ENCODE assay signal across 8 cellular contexts in genomic region chr1:246725191-246725590, GRCh38. TPM values are rescaled to one million over a fixed set of nuclear protein-coding genes. Genes with fewer than 3 reads are reported as not detected.
DNase-seq lines count a peak whose midpoint lies in the region; ATAC-seq and TF ChIP-seq lines count a peak whose summit lies in the region.

No MANE protein-coding gene starts in this region.

- H2BK5ac ChIP-seq in IMR-90 (ENCODE audit: low read depth, low read length, poor library complexity, severe bottlenecking): no peak overlapping the region

- H3K27me3 Mint-ChIP-seq in MCF 10A (ENCODE audit: insufficient read depth, unreplicated experiment): no peaks in the 10 kb centered on the region

- H3K9me1 ChIP-seq in IMR-90 (ENCODE audit: insufficient read depth, low read length): no peaks in the 10 kb centered on the region

- peak overlapping the region; percentile 60; the same call in 1 of the 2 replicates for H3K23ac ChIP-seq in IMR-90 (ENCODE audit: low read depth, low read length)

- H3K27ac Mint-ChIP-seq in MCF 10A (ENCODE audit: low read depth, unreplicated experiment): peak overlapping the region; percentile 8

- peaks cover 22% of the 10 kb centered on the region for H3K79me2 ChIP-seq in ACC112 (ENCODE audit: control insufficient read depth, insufficient read depth, low read length, unreplicated experiment)

- H3K79me1 ChIP-seq in IMR-90 (ENCODE audit: low read depth in 1 of 2, low read length in 2 of 2): peaks cover 23 to 39% of the 10 kb centered on the region in 2 experiments; a peak in 3 of 4 replicates

- peak overlapping the region; percentile 71 for H3K9ac ChIP-seq in IMR-90 (ENCODE audit: low read depth, low read length)

- no peak overlapping the region for H4K5ac ChIP-seq in IMR-90 (ENCODE audit: low read depth, low read length)

- POLR2A ChIA-PET in IMR-90 (lab: Charles Lee; ENCODE audit: unreplicated experiment): no interaction called here
- POLR2A ChIA-PET in MCF 10A (lab: Yijun Ruan, JAX): interaction anchor here (0.6 to 2.0 kb wide), 8 partner anchors 11 to 1438 kb away, joined by 3 to 19 read pairs (median 4); no protein-coding TSS in a partner anchor

- H3K14ac ChIP-seq in IMR-90 (replicated peaks; ENCODE audit: low read depth, low read length): peak overlapping the region; percentile 68; the same call in 1 of the 2 replicates

- DNase-seq in IMR-90 (no peak), MCF 10A (ENCODE audit: unreplicated experiment) (no peak), myocyte (ENCODE audit: low read depth) (peak; percentile 15), OCI-M2 (lab: John Stamatoyannopoulos, UW; ENCODE audit: unreplicated experiment) (no peak), NCI-H2107 treated with DMSO at 0.1 percent for 48 hours (lab: John Stamatoyannopoulos, UW; ENCODE audit: unreplicated experiment) (no peak), sciatic nerve (ENCODE audit: low spot score) (no peak)

- H3K27me3 ChIP-seq in ACC112 (ENCODE audit: insufficient read depth, low read length) (no peaks in the 10 kb centered on the region), IMR-90 (ENCODE audit: control insufficient read depth, insufficient read depth, low read length) (no peaks in the 10 kb centered on the region)

- no peak overlapping the region for H2BK20ac ChIP-seq in IMR-90 (ENCODE audit: low read depth, low read length)

- no CpG with 5 or more reads among the region's 9 CpGs for WGBS in IMR-90 (ENCODE audit: extremely low coverage in 2 of 2, insufficient read length in 1 of 2), 2 experiments

- TF ChIP-seq CTCF in IMR-90 (conservative IDR thresholded peaks at IDR 0.05; ENCODE audit: low read depth, low read length) (no peak), MCF 10A (IDR thresholded peaks at IDR 0.05; ENCODE audit: unreplicated experiment) (no peak)

- H2BK120ac ChIP-seq in IMR-90 (ENCODE audit: low read depth, low read length): no peak overlapping the region

- TF ChIP-seq RAD21 in IMR-90 (IDR thresholded peaks at IDR 0.05; ENCODE audit: low read length): no peak

- peak overlapping the region; percentile 98 for H3K4me3 ChIP-seq in ACC112 (ENCODE audit: low read depth, low read length)
- peak overlapping the region; percentile 84; the same call in 1 of the 2 replicates for H3K4me3 ChIP-seq in IMR-90 (ENCODE audit: insufficient read depth, low read depth, low read length)

- TSS peak; percentile 49 for BruUV-seq in IMR-90 (replicated peaks; lab: Mats Ljungman, UMichigan)
- TSS peak; percentile 38 for BruUV-seq in MCF 10A (replicated peaks; lab: Mats Ljungman, UMichigan)

- dilution Hi-C loops in IMR-90 (cut with HindIII; ENCODE audit: low sequenced_read_pairs, unreplicated experiment): no loop called here

- H3K9me3 Mint-ChIP-seq in MCF 10A (ENCODE audit: unreplicated experiment): peaks cover 38% of the 10 kb centered on the region

- no peak overlapping the region for H3K18ac ChIP-seq in IMR-90 (ENCODE audit: low read depth, low read length)

- peak overlapping the region; percentile 96 for H3K4me2 ChIP-seq in IMR-90 (ENCODE audit: low read depth, low read length)

- peak overlapping the region; percentile 17 for H2AK9ac ChIP-seq in IMR-90 (replicated peaks; ENCODE audit: low read depth, low read length, poor library complexity)

- CTCF ChIA-PET in IMR-90 (lab: Yijun Ruan, JAX) (no interaction called here), MCF 10A (lab: Yijun Ruan, JAX) (interaction anchor here (0.5 to 3.2 kb wide), 12 partner anchors 12 to 859 kb away, joined by 3 to 21 read pairs (median 4); no protein-coding TSS in a partner anchor)

- H4K20me1 ChIP-seq in IMR-90 (ENCODE audit: insufficient read depth, low read length): no peaks in the 10 kb centered on the region

- peaks cover 9% of the 10 kb centered on the region for H3K4me1 ChIP-seq in ACC112 (ENCODE audit: control insufficient read depth, insufficient read depth, low read length, unreplicated experiment)
- no peaks in the 10 kb centered on the region; the same call in 1 of the 2 replicates for H3K4me1 ChIP-seq in IMR-90 (ENCODE audit: control insufficient read depth, insufficient read depth, low read length)

- intact Hi-C loops in IMR-90 (cut with micrococcal nuclease): no loop called here
- intact Hi-C loops in MCF 10A (cut with micrococcal nuclease): loop anchor here (2.0 kb wide), 1 partner anchor 26 kb away; no protein-coding TSS in a partner anchor
- intact Hi-C loops in sciatic nerve (cut with DNase I): no loop called here

- H3K4me1 Mint-ChIP-seq in MCF 10A (ENCODE audit: insufficient read depth, unreplicated experiment): peaks cover 10% of the 10 kb centered on the region

- ATAC-seq in IMR-90 (ENCODE audit: low read depth): no peak
- ATAC-seq in GM21526 (IDR thresholded peaks at IDR 0.05; ENCODE audit: low FRiP score, unreplicated experiment): no peak
- no peak for ATAC-seq in sciatic nerve

- peaks cover 29% of the 10 kb centered on the region for H3K36me3 Mint-ChIP-seq in MCF 10A (ENCODE audit: insufficient read depth, unreplicated experiment)

- H3K9me3 ChIP-seq in IMR-90 (ENCODE audit: control insufficient read depth, insufficient read depth, low read length): peaks cover 2% of the 10 kb centered on the region; the same call in 1 of the 2 replicates

- H3K27ac ChIP-seq in ACC112 (ENCODE audit: low read depth, low read length) (peak overlapping the region; percentile 28; the same call in 1 of the 2 replicates), IMR-90 (ENCODE audit: insufficient read depth, low read length) (no peak overlapping the region)

- no peak overlapping the region for H3K4ac ChIP-seq in IMR-90 (ENCODE audit: low read depth, low read length)

- in situ Hi-C loops in IMR-90 (cut with MboI; ENCODE audit: low sequenced_read_pairs): no loop called here

- H3K56ac ChIP-seq in IMR-90 (ENCODE audit: extremely low read depth, insufficient read depth, low read length): no peak overlapping the region

- H4K91ac ChIP-seq in IMR-90 (ENCODE audit: insufficient read depth, low read depth, low read length): no peak overlapping the region

- H2AFZ ChIP-seq in ACC112 (ENCODE audit: low read length, unreplicated experiment): peak overlapping the region; percentile 98
- no peak overlapping the region for H2AFZ ChIP-seq in IMR-90 (replicated peaks; ENCODE audit: low read length, poor library complexity)

- peaks cover 28% of the 10 kb centered on the region for H3K36me3 ChIP-seq in ACC112 (ENCODE audit: insufficient read depth, low read length)
- peaks cover 17% of the 10 kb centered on the region for H3K36me3 ChIP-seq in IMR-90 (ENCODE audit: control insufficient read depth, insufficient read depth, low read length)

- peak overlapping the region; percentile 79 for H3K4me3 Mint-ChIP-seq in MCF 10A (ENCODE audit: unreplicated experiment)

- H2AK5ac ChIP-seq in IMR-90 (ENCODE audit: low read depth, low read length): no peak overlapping the region; the same call in 1 of the 2 replicates

- peak overlapping the region; percentile 17 to 25; a peak in 2 of 4 replicates for H4K8ac ChIP-seq in IMR-90 (ENCODE audit: low read depth in 2 of 2, low read length in 2 of 2)

- TF ChIP-seq POLR2A in IMR-90 (IDR thresholded peaks at IDR 0.05; ENCODE audit: low read depth, low read length): no peak

- H2BK15ac ChIP-seq in IMR-90 (ENCODE audit: low read depth, low read length): no peak overlapping the region

TF ChIP-seq in IMR-90, 13 proteins besides CTCF, POLR2A, EP300 and RAD21:
- TF ChIP-seq MXI1 (IDR thresholded peaks at IDR 0.05; ENCODE audit: borderline replicate concordance, low read depth, low read length): no peak
- no peak for TF ChIP-seq FOS (IDR thresholded peaks at IDR 0.05; ENCODE audit: low read depth, low read length)
- no peak for TF ChIP-seq RCOR1 (IDR thresholded peaks at IDR 0.05; ENCODE audit: insufficient replicate concordance, low read length)
- no peak for TF ChIP-seq CHD1 (IDR thresholded peaks at IDR 0.05; ENCODE audit: low read depth, low read length)
- no peak for TF ChIP-seq BHLHE40 (IDR thresholded peaks at IDR 0.05; ENCODE audit: low read depth, low read length)
- TF ChIP-seq, protein P1, sequence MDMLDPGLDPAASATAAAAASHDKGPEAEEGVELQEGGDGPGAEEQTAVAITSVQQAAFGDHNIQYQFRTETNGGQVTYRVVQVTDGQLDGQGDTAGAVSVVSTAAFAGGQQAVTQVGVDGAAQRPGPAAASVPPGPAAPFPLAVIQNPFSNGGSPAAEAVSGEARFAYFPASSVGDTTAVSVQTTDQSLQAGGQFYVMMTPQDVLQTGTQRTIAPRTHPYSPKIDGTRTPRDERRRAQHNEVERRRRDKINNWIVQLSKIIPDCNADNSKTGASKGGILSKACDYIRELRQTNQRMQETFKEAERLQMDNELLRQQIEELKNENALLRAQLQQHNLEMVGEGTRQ (IDR thresholded peaks at IDR 0.05; ENCODE audit: low read depth, low read length): no peak
- no peak for TF ChIP-seq MAZ (IDR thresholded peaks at IDR 0.05; ENCODE audit: borderline replicate concordance, low read depth, low read length)
- TF ChIP-seq SMC3 (IDR thresholded peaks at IDR 0.05; ENCODE audit: low read depth, low read length): no peak
- TF ChIP-seq MAFK (IDR thresholded peaks at IDR 0.05; ENCODE audit: low read depth, low read length): no peak
- no peak for TF ChIP-seq RFX5 (IDR thresholded peaks at IDR 0.05; ENCODE audit: low read depth, low read length)
- TF ChIP-seq NFE2L2 (IDR thresholded peaks at IDR 0.05; ENCODE audit: low read depth, low read length): no peak
- no peak for TF ChIP-seq ELK1 (IDR thresholded peaks at IDR 0.05; ENCODE audit: borderline replicate concordance, low read depth, low read length)
- no peak for TF ChIP-seq CEBPB (IDR thresholded peaks at IDR 0.05; ENCODE audit: low read depth, low read length)

RNA-seq across cellular contexts. Expression of gene SCCPDH, which starts 1.0 kb away (rescaled TPM):
- total RNA-seq in IMR-90 (2012; rRNA removed) (37.8 and 46.9 TPM in 2 replicates), MCF 10A (2022) (28.4 and 32.2 TPM in 2 replicates), myocyte (101 and 120 TPM in 2 replicates), sciatic nerve (79.0 TPM)
- 22.9 and 26.9 TPM in 2 replicates for polyA plus RNA-seq in IMR-90 (2012; rRNA removed)
- polyA plus RNA-seq in IMR-90 (2012; cell fraction: cytosol; rRNA removed): 11.5 and 12.8 TPM in 2 replicates
- polyA plus RNA-seq in IMR-90 (2012; cell fraction: nucleus; rRNA removed; ENCODE audit: low replicate concordance): 3.8 and 9.6 TPM in 2 replicates
- polyA plus RNA-seq in myocyte (2012): 53.9 TPM
